In genomic region chr16:23699100-23699499, GRCh38 we compare ENCODE assay signal across 15 cellular contexts. TPM values are rescaled to one million over a fixed set of nuclear protein-coding genes. Genes with fewer than 3 reads are reported as not detected.
DNase-seq lines count a peak whose midpoint lies in the region; ATAC-seq, FAIRE-seq and TF ChIP-seq lines count a peak whose summit lies in the region.
"Had no signal": no experiment of that assay in that cellular context is flagged by ENCODE, and none has a peak within 500 bp of the region (broad histone marks: within the 10 kb centered on the region; RNA-seq: fewer than 3 reads in every experiment).

No MANE protein-coding gene starts in this region.

- peak overlapping the region; percentile 46 for H3K27ac Mint-ChIP-seq in activated CD4-positive, alpha-beta T cell treated with anti-CD3 and anti-CD28 coated beads, Interleukin-2, amount 10 ng/mL, durations not matched to agents 7 days and 5 days
- H3K27ac Mint-ChIP-seq in activated CD4-positive, alpha-beta T cell treated with anti-CD3 and anti-CD28 coated beads, Interleukin-2, amount 10 ng/mL, durations not matched to agents 24 days and 14 days: no peak overlapping the region
- H3K27ac Mint-ChIP-seq in stimulated activated memory B cell treated with anti-CD40 and anti-IgM and Interleukin-4, amounts not matched to agents 10 μg/mL and 1 μg/mL and 100 μg/mL, for 72 hours: peak overlapping the region; percentile 68

- H2AFZ ChIP-seq in OCI-LY7 (ENCODE audit: low read length): peak overlapping the region; percentile 71; the same call in 1 of the 2 replicates

- no peak for TF ChIP-seq CTCF in OCI-LY7 (conservative IDR thresholded peaks at IDR 0.05; ENCODE audit: low read length)

- H3K4me1 ChIP-seq in OCI-LY7 (ENCODE audit: insufficient read depth, low read length, poor library complexity, severe bottlenecking): peaks cover 14% of the 10 kb centered on the region
- H3K4me1 ChIP-seq: A549, prostate gland had no signal

- peaks cover 17% of the 10 kb centered on the region for H3K4me1 Mint-ChIP-seq in activated CD4-positive, alpha-beta T cell treated with anti-CD3 and anti-CD28 coated beads, Interleukin-2, amount 10 ng/mL, durations not matched to agents 7 days and 5 days
- H3K4me1 Mint-ChIP-seq in activated CD4-positive, alpha-beta T cell treated with anti-CD3 and anti-CD28 coated beads, Interleukin-2, amount 10 ng/mL, durations not matched to agents 24 days and 14 days: peaks cover 4% of the 10 kb centered on the region
- peaks cover 20% of the 10 kb centered on the region for H3K4me1 Mint-ChIP-seq in stimulated activated memory B cell treated with anti-CD40 and anti-IgM and Interleukin-4, amounts not matched to agents 10 μg/mL and 1 μg/mL and 100 μg/mL, for 72 hours

- H3K27ac ChIP-seq in OCI-LY7 (ENCODE audit: low read depth, low read length, poor library complexity, severe bottlenecking): no peak overlapping the region
- H3K27ac ChIP-seq: A549, prostate gland had no signal

- no peak for FAIRE-seq in GM12892 (lab: Jason Lieb, UNC)
- FAIRE-seq: A549, H1, urothelium cell line had no signal

- H4K20me1 ChIP-seq in OCI-LY7 (ENCODE audit: insufficient read depth, low read length): no peaks in the 10 kb centered on the region

- BruUV-seq in OCI-LY7 (replicated peaks; lab: Mats Ljungman, UMichigan): no TSS peak

- no peaks in the 10 kb centered on the region for H3K79me2 ChIP-seq in OCI-LY7 (ENCODE audit: insufficient read depth, low read depth, low read length)

- H3K27me3 Mint-ChIP-seq in activated CD4-positive, alpha-beta T cell treated with anti-CD3 and anti-CD28 coated beads, Interleukin-2, amount 10 ng/mL, durations not matched to agents 7 days and 5 days: peaks cover 13% of the 10 kb centered on the region
- H3K27me3 Mint-ChIP-seq in activated CD4-positive, alpha-beta T cell treated with anti-CD3 and anti-CD28 coated beads, Interleukin-2, amount 10 ng/mL, durations not matched to agents 24 days and 14 days: no peaks in the 10 kb centered on the region
- H3K27me3 Mint-ChIP-seq in stimulated activated memory B cell treated with anti-CD40 and anti-IgM and Interleukin-4, amounts not matched to agents 10 μg/mL and 1 μg/mL and 100 μg/mL, for 72 hours: peaks cover 29% of the 10 kb centered on the region

- TF ChIP-seq POLR2A in GM12892 (IDR thresholded peaks at IDR 0.05; ENCODE audit: low read depth, low read length): no peak

- no peaks in the 10 kb centered on the region; the same call in 1 of the 2 replicates for H3K36me3 ChIP-seq in OCI-LY7 (ENCODE audit: insufficient read depth, low read length)
- H3K36me3 ChIP-seq: prostate gland had no signal

- H3K4me3 ChIP-seq in OCI-LY7 (ENCODE audit: low read depth, low read length, poor library complexity, severe bottlenecking): no peak overlapping the region
- H3K4me3 ChIP-seq: A549, prostate gland had no signal

- intact Hi-C loops in activated CD4-positive, alpha-beta T cell treated with anti-CD3 and anti-CD28 coated beads, Interleukin-2, amount 10 ng/mL, durations not matched to agents 24 days and 14 days (cut with micrococcal nuclease): no loop called here
- intact Hi-C loops in OCI-LY7 (cut with micrococcal nuclease; ENCODE audit: unreplicated experiment): no loop called here

- POLR2A ChIA-PET in activated CD4-positive, alpha-beta T cell treated with anti-CD3 and anti-CD28 coated beads, Interleukin-2, amount 10 ng/mL, durations not matched to agents 7 days and 5 days (lab: Charles Lee): no interaction called here
- POLR2A ChIA-PET in OCI-LY7 (lab: Charles Lee): interaction anchor here (0.6 to 1.3 kb wide), 3 partner anchors 8 to 19 kb away, joined by 3 to 4 read pairs (median 3); no protein-coding TSS in a partner anchor

- H3K36me3 Mint-ChIP-seq in activated CD4-positive, alpha-beta T cell treated with anti-CD3 and anti-CD28 coated beads, Interleukin-2, amount 10 ng/mL, durations not matched to agents 7 days and 5 days (ENCODE audit: low read depth): no peaks in the 10 kb centered on the region
- H3K36me3 Mint-ChIP-seq in activated CD4-positive, alpha-beta T cell treated with anti-CD3 and anti-CD28 coated beads, Interleukin-2, amount 10 ng/mL, durations not matched to agents 24 days and 14 days (ENCODE audit: low read depth): no peaks in the 10 kb centered on the region
- H3K36me3 Mint-ChIP-seq in stimulated activated memory B cell treated with anti-CD40 and anti-IgM and Interleukin-4, amounts not matched to agents 10 μg/mL and 1 μg/mL and 100 μg/mL, for 72 hours: peaks cover 7% of the 10 kb centered on the region

- H3K9me3 Mint-ChIP-seq in activated CD4-positive, alpha-beta T cell treated with anti-CD3 and anti-CD28 coated beads, Interleukin-2, amount 10 ng/mL, durations not matched to agents 7 days and 5 days: peaks cover 7% of the 10 kb centered on the region
- peaks cover 5% of the 10 kb centered on the region for H3K9me3 Mint-ChIP-seq in activated CD4-positive, alpha-beta T cell treated with anti-CD3 and anti-CD28 coated beads, Interleukin-2, amount 10 ng/mL, durations not matched to agents 24 days and 14 days
- H3K9me3 Mint-ChIP-seq in stimulated activated memory B cell treated with anti-CD40 and anti-IgM and Interleukin-4, amounts not matched to agents 10 μg/mL and 1 μg/mL and 100 μg/mL, for 72 hours: peaks cover 8% of the 10 kb centered on the region

- no peak overlapping the region for H3K4me3 Mint-ChIP-seq in activated CD4-positive, alpha-beta T cell treated with anti-CD3 and anti-CD28 coated beads, Interleukin-2, amount 10 ng/mL, durations not matched to agents 7 days and 5 days
- H3K4me3 Mint-ChIP-seq in activated CD4-positive, alpha-beta T cell treated with anti-CD3 and anti-CD28 coated beads, Interleukin-2, amount 10 ng/mL, durations not matched to agents 24 days and 14 days: no peak overlapping the region
- no peak overlapping the region for H3K4me3 Mint-ChIP-seq in stimulated activated memory B cell treated with anti-CD40 and anti-IgM and Interleukin-4, amounts not matched to agents 10 μg/mL and 1 μg/mL and 100 μg/mL, for 72 hours

- no peaks in the 10 kb centered on the region for H3K9me2 ChIP-seq in OCI-LY7 (ENCODE audit: insufficient read depth, low read length)

- CTCF ChIA-PET in activated CD4-positive, alpha-beta T cell treated with anti-CD3 and anti-CD28 coated beads, Interleukin-2, amount 10 ng/mL, durations not matched to agents 7 days and 5 days (lab: Charles Lee): interaction anchor here (1.2 to 1.4 kb wide), 2 partner anchors 15 to 31 kb away, joined by 3 read pairs; no protein-coding TSS in a partner anchor
- CTCF ChIA-PET in OCI-LY7 (lab: Charles Lee; ENCODE audit: unreplicated experiment): no interaction called here

- peak overlapping the region; percentile 37; the same call in 1 of the 2 replicates for H3K4me2 ChIP-seq in OCI-LY7 (ENCODE audit: low read length)
- H3K4me2 ChIP-seq: A549 had no signal

- H3K9me3 ChIP-seq in OCI-LY7 (ENCODE audit: low read length): 0 out of 2 replicates have a peak, but pooled peaks cover 5% of the 10 kb centered on the region
- H3K9me3 ChIP-seq: prostate gland had no signal

- peak; percentile 19 for DNase-seq in activated CD4-positive, alpha-beta T cell treated with anti-CD3 and anti-CD28 coated beads, Interleukin-2, amount 10 ng/mL, durations not matched to agents 7 days and 5 days
- no peak for DNase-seq in activated CD4-positive, alpha-beta T cell treated with anti-CD3 and anti-CD28 coated beads, Interleukin-2, amount 10 ng/mL, durations not matched to agents 24 days and 14 days
- DNase-seq in OCI-LY7 (ENCODE audit: low spot score) (peak; percentile 65), NCI-H1105 treated with DMSO at 0.1 percent for 48 hours (lab: John Stamatoyannopoulos, UW) (no peak), GM12892 (ENCODE audit: insufficient read length) (no peak)
- DNase-seq: mesenchymal stem cell, NCI-H2227 treated with DMSO at 0.1 percent for 48 hours had no signal

- ATAC-seq in esophagus mucosa (peak; percentile 94), GM18870 (IDR thresholded peaks at IDR 0.05; ENCODE audit: unreplicated experiment) (no peak)
- ATAC-seq in stimulated activated memory B cell treated with anti-CD40 and anti-IgM and Interleukin-4, amounts not matched to agents 10 μg/mL and 1 μg/mL and 100 μg/mL, for 72 hours: peak; percentile 90
- ATAC-seq: A549, Panc1 had no signal

RNA-seq across cellular contexts. Expression of gene ERN2, which starts 13.9 kb away (rescaled TPM):
- total RNA-seq in activated CD4-positive, alpha-beta T cell treated with anti-CD3 and anti-CD28 coated beads, Interleukin-2, amount 10 ng/mL, durations not matched to agents 7 days and 5 days: not detected
- total RNA-seq in activated CD4-positive, alpha-beta T cell treated with anti-CD3 and anti-CD28 coated beads, Interleukin-2, amount 10 ng/mL, durations not matched to agents 24 days and 14 days: not detected in 2 replicates
- total RNA-seq in OCI-LY7 (2014; rRNA removed; shearing (Covaris generic)): 1.2 and 1.3 TPM in 2 replicates
- total RNA-seq in OCI-LY7 (2022) (2.5 and 2.6 TPM in 2 replicates), esophagus mucosa (0.36 TPM)
- not detected for polyA plus RNA-seq in GM12892 (2012; ENCODE audit: missing spikeins)
- polyA plus RNA-seq: A549 had no signal

RNA-seq across cellular contexts. Expression of gene PLK1, which starts 20.4 kb away (rescaled TPM):
- 100 to 1,000 TPM; 121 to 134 TPM for total RNA-seq in activated CD4-positive, alpha-beta T cell treated with anti-CD3 and anti-CD28 coated beads, Interleukin-2, amount 10 ng/mL, durations not matched to agents 7 days and 5 days
- 45.7 and 51.7 TPM in 2 replicates for total RNA-seq in activated CD4-positive, alpha-beta T cell treated with anti-CD3 and anti-CD28 coated beads, Interleukin-2, amount 10 ng/mL, durations not matched to agents 24 days and 14 days
- 59.6 and 69.5 TPM in 2 replicates for total RNA-seq in OCI-LY7 (2014; rRNA removed; shearing (Covaris generic))
- 156 and 164 TPM in 2 replicates for total RNA-seq in OCI-LY7 (2022)
- total RNA-seq in esophagus mucosa: 29.9 TPM
- polyA plus RNA-seq in GM12892 (2012; ENCODE audit: missing spikeins): 25.4 TPM

RNA-seq across cellular contexts. Expression of gene CHP2, which starts 55.7 kb away (rescaled TPM):
- total RNA-seq in activated CD4-positive, alpha-beta T cell treated with anti-CD3 and anti-CD28 coated beads, Interleukin-2, amount 10 ng/mL, durations not matched to agents 7 days and 5 days: not detected
- not detected in 2 replicates for total RNA-seq in activated CD4-positive, alpha-beta T cell treated with anti-CD3 and anti-CD28 coated beads, Interleukin-2, amount 10 ng/mL, durations not matched to agents 24 days and 14 days
- not detected in 2 replicates for total RNA-seq in OCI-LY7 (2014; rRNA removed; shearing (Covaris generic))
- total RNA-seq in OCI-LY7 (2022) (not detected in 2 replicates), esophagus mucosa (0.08 TPM)
- not detected for polyA plus RNA-seq in GM12892 (2012; ENCODE audit: missing spikeins)
- polyA plus RNA-seq: A549 had no signal

RNA-seq across cellular contexts. Expression of gene DCTN5, which starts 57.8 kb away (rescaled TPM):
- total RNA-seq in activated CD4-positive, alpha-beta T cell treated with anti-CD3 and anti-CD28 coated beads, Interleukin-2, amount 10 ng/mL, durations not matched to agents 7 days and 5 days: 10 to 100 TPM; 74.2 to 75.2 TPM
- 98.3 and 99.4 TPM in 2 replicates for total RNA-seq in activated CD4-positive, alpha-beta T cell treated with anti-CD3 and anti-CD28 coated beads, Interleukin-2, amount 10 ng/mL, durations not matched to agents 24 days and 14 days
- 37.3 and 42.9 TPM in 2 replicates for total RNA-seq in OCI-LY7 (2014; rRNA removed; shearing (Covaris generic))
- total RNA-seq in OCI-LY7 (2022) (88.2 and 89.6 TPM in 2 replicates), esophagus mucosa (42.3 TPM)
- polyA plus RNA-seq in GM12892 (2012; ENCODE audit: missing spikeins): 57.2 TPM

RNA-seq across cellular contexts. Expression of gene PALB2, which starts 58.0 kb away (rescaled TPM):
- 10 to 100 TPM; 19.2 to 21.6 TPM for total RNA-seq in activated CD4-positive, alpha-beta T cell treated with anti-CD3 and anti-CD28 coated beads, Interleukin-2, amount 10 ng/mL, durations not matched to agents 7 days and 5 days
- 31.2 and 35.7 TPM in 2 replicates for total RNA-seq in activated CD4-positive, alpha-beta T cell treated with anti-CD3 and anti-CD28 coated beads, Interleukin-2, amount 10 ng/mL, durations not matched to agents 24 days and 14 days
- 15.1 and 16.6 TPM in 2 replicates for total RNA-seq in OCI-LY7 (2014; rRNA removed; shearing (Covaris generic))
- total RNA-seq in OCI-LY7 (2022) (34.7 and 35.1 TPM in 2 replicates), esophagus mucosa (11.3 TPM)
- polyA plus RNA-seq in GM12892 (2012; ENCODE audit: missing spikeins): 15.4 TPM

Comparison
In these comparisons a context has a peak if more than half of its experiments do, and no peak if none do; other contexts are left out.
1. DNase-seq: peak in activated CD4-positive, alpha-beta T cell treated with anti-CD3 and anti-CD28 coated beads, Interleukin-2, amount 10 ng/mL, durations not matched to agents 7 days and 5 days (single experiment) and OCI-LY7 (single experiment); none in activated CD4-positive, alpha-beta T cell treated with anti-CD3 and anti-CD28 coated beads, Interleukin-2, amount 10 ng/mL, durations not matched to agents 24 days and 14 days (single experiment), NCI-H1105 treated with DMSO at 0.1 percent for 48 hours (single experiment) and GM12892 (single experiment).